15 cellular contexts compared by ENCODE assay signal in the genomic region with DNA sequence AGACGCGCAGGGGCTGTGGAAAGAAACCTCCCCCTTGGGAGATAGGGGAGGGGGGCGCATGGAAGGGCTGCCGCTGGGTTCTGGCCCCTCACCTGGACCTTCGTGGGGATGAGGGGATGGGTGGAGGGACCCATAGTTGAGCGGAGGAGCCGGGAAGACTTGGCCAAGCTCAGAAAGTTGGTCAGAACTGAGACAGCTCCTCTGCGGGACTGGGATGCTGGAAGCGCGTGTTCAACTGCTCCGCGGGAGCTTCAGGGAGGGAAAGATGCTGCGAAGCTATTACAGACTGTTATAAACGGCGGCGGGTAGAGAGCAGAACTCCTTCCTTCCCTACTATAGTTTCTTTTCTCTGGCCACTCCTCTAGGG. TPM values are rescaled to one million over a fixed set of nuclear protein-coding genes. Genes with fewer than 3 reads are reported as not detected.
A peak's percentile ranks its signal among the peaks of the same experiment; 100 is the strongest.
DNase-seq lines count a peak whose midpoint lies in the region; ATAC-seq and TF ChIP-seq lines count a peak whose summit lies in the region.
"Had no signal": no experiment of that assay in that cellular context is flagged by ENCODE, and none has a peak within 500 bp of the region (broad histone marks: within the 10 kb centered on the region; RNA-seq: fewer than 3 reads in every experiment).

No MANE protein-coding gene starts in this region.

- POLR2A ChIA-PET in A673 (lab: Charles Lee; ENCODE audit: low non-redundant PET), result no interaction called here

- 1 to 4% methylated on average over 11 to 15 of the region's 16 CpGs for WGBS in mesodermal cell (ENCODE audit: insufficient coverage in 2 of 2), 2 experiments

- peak overlapping the region; percentile 78 for H3K4me3 Mint-ChIP-seq in GM23338
- no peak overlapping the region for H3K4me3 Mint-ChIP-seq in osteocyte (ENCODE audit: unreplicated experiment)

- H3K36me3 Mint-ChIP-seq in GM23338 (ENCODE audit: low read depth) (no peaks in the 10 kb centered on the region; the same call in 2 of the 3 replicates), osteocyte (ENCODE audit: unreplicated experiment) (no peaks in the 10 kb centered on the region)

- H3K9me3 Mint-ChIP-seq in GM23338 (no peaks in the 10 kb centered on the region), osteocyte (ENCODE audit: unreplicated experiment) (no peaks in the 10 kb centered on the region)

- DNase-seq in A673 (ENCODE audit: low spot score), result peak; percentile 14
- DNase-seq in GM23338 (ENCODE audit: low spot score), result peak; percentile 64
- DNase-seq in dorsolateral prefrontal cortex, result peak in 5 of 10 donors; percentile 10 to 56 (median 41)
- no peak for DNase-seq in T-helper 2 cell
- no peak for DNase-seq in osteocyte (ENCODE audit: extremely low spot score, unreplicated experiment)
- DNase-seq in NCI-H1048 (lab: John Stamatoyannopoulos, UW), result no peak
- DNase-seq: activated gamma-delta T cell treated with Interleukin-2 at 50 U/mL for 16 hours, DND-41, NCI-H1694 had no signal

- no peaks in the 10 kb centered on the region; the same call in 1 of the 2 replicates for H3F3A ChIP-seq in GM23338 (replicated peaks; ENCODE audit: low read depth)

- H3K9me2 ChIP-seq in GM23338 (ENCODE audit: insufficient read depth), result no peaks in the 10 kb centered on the region

- BruUV-seq in A673 (replicated peaks; lab: Mats Ljungman, UMichigan), result no TSS peak

- CTCF ChIA-PET in A673 (lab: Charles Lee), result no interaction called here

- intact Hi-C loops in A673 (cut with micrococcal nuclease; ENCODE audit: unreplicated experiment), result loop anchor here (5.0 kb wide), 1 partner anchor 63 kb away; no protein-coding TSS in a partner anchor
- intact Hi-C loops in dorsolateral prefrontal cortex (cut with DNase I), result no loop called here

- peak overlapping the region; percentile 98 for H2AFZ ChIP-seq in GM23338

- no peaks in the 10 kb centered on the region for H3K79me2 ChIP-seq in GM23338 (replicated peaks; ENCODE audit: insufficient read depth)

- H3K4me1 Mint-ChIP-seq in GM23338 (peaks cover 8% of the 10 kb centered on the region; the same call in 2 of the 3 replicates), osteocyte (ENCODE audit: unreplicated experiment) (no peaks in the 10 kb centered on the region)

- TF ChIP-seq CTCF in A673 (conservative IDR thresholded peaks at IDR 0.05; ENCODE audit: low read depth, low read length) (no peak), GM23338 (conservative IDR thresholded peaks at IDR 0.05; ENCODE audit: low read depth in 2 of 2) (no peak), dorsolateral prefrontal cortex (IDR thresholded peaks at IDR 0.05 in 54 of 56, conservative IDR thresholded peaks at IDR 0.05 in 2 of 56; ENCODE audit: low read depth in 1 of 56, partially characterized antibody in 56 of 56) (no peak), osteocyte (IDR thresholded peaks at IDR 0.05) (no peak)

- no peak overlapping the region for H3K27ac Mint-ChIP-seq in GM23338
- H3K27ac Mint-ChIP-seq in osteocyte (ENCODE audit: unreplicated experiment), result no peak overlapping the region

- H4K20me1 ChIP-seq in GM23338 (replicated peaks; ENCODE audit: insufficient read depth), result peaks cover 11% of the 10 kb centered on the region

- H3K27ac ChIP-seq in A673 (ENCODE audit: low read depth, low read length, poor library complexity, severe bottlenecking) (no peak overlapping the region), GM23338 (ENCODE audit: low read depth) (no peak overlapping the region), dorsolateral prefrontal cortex (peak overlapping the region in 17 of 59 donors; percentile 7 to 80 (median 38)), mesodermal cell (ENCODE audit: low read depth, low read length, severe bottlenecking) (no peak overlapping the region)
- H3K27ac ChIP-seq: breast epithelium, epithelial cell of prostate had no signal

- H3K9me3 ChIP-seq in A673 (ENCODE audit: low read depth, low read length, poor library complexity, severe bottlenecking), result no peaks in the 10 kb centered on the region
- no peaks in the 10 kb centered on the region for H3K9me3 ChIP-seq in mesodermal cell (ENCODE audit: control insufficient read depth, low read length)
- H3K9me3 ChIP-seq: breast epithelium had no signal

- no peaks in the 10 kb centered on the region for H3K4me1 ChIP-seq in A673 (ENCODE audit: insufficient read depth, low read length, poor library complexity, severe bottlenecking)
- H3K4me1 ChIP-seq in GM23338 (ENCODE audit: insufficient read depth), result peaks cover 18% of the 10 kb centered on the region
- H3K4me1 ChIP-seq in mesodermal cell (ENCODE audit: control insufficient read depth, insufficient read depth, low read length, poor library complexity, severe bottlenecking), result peaks cover 5% of the 10 kb centered on the region
- H3K4me1 ChIP-seq: breast epithelium had no signal

- H3K27me3 ChIP-seq in A673 (replicated peaks; ENCODE audit: insufficient read depth, low read depth, low read length, poor library complexity) (no peaks in the 10 kb centered on the region), GM23338 (ENCODE audit: insufficient read depth) (peaks cover 59% of the 10 kb centered on the region), dorsolateral prefrontal cortex (peaks cover 0 to 33% (median 13%) of the 10 kb centered on the region in 45 donors)

- ATAC-seq in GM23338 (peak; percentile 49), GM21367 (IDR thresholded peaks at IDR 0.05; ENCODE audit: unreplicated experiment) (no peak)

- peaks cover 45% of the 10 kb centered on the region for H3K27me3 Mint-ChIP-seq in GM23338 (ENCODE audit: insufficient read depth, low read depth, poor library complexity)
- peaks cover 26% of the 10 kb centered on the region for H3K27me3 Mint-ChIP-seq in osteocyte (ENCODE audit: unreplicated experiment)

- H3K4me3 ChIP-seq in A673 (ENCODE audit: low read depth, low read length, poor library complexity, severe bottlenecking) (peak overlapping the region; percentile 60), GM23338 (peak overlapping the region; percentile 96), dorsolateral prefrontal cortex (peak overlapping the region; percentile 7 to 71 (median 52)), mesodermal cell (ENCODE audit: extremely low read depth, insufficient read depth, low read length, poor library complexity, severe bottlenecking) (peak overlapping the region; percentile 33)

- H3K4me2 ChIP-seq in GM23338, result peak overlapping the region; percentile 100

- no peaks in the 10 kb centered on the region for H3K36me3 ChIP-seq in A673 (ENCODE audit: insufficient read depth, low read length, poor library complexity, severe bottlenecking)
- H3K36me3 ChIP-seq in GM23338 (ENCODE audit: insufficient read depth), result no peaks in the 10 kb centered on the region
- H3K36me3 ChIP-seq in mesodermal cell (ENCODE audit: control insufficient read depth, insufficient read depth, low read length), result no peaks in the 10 kb centered on the region
- H3K36me3 ChIP-seq: breast epithelium had no signal

TF ChIP-seq in GM23338, 12 proteins besides CTCF, POLR2A, EP300 and RAD21:
- peak; percentile 45 for TF ChIP-seq EZH2phosphoT487 (IDR thresholded peaks at IDR 0.05; ENCODE audit: unreplicated experiment)
- no peak for TF ChIP-seq ZNF114 (CRISPR knock-in tag; IDR thresholded peaks at IDR 0.05)

RNA-seq across cellular contexts. Expression of a gene that starts 0.9 kb away (rescaled TPM):
- 14.7 and 17.6 TPM in 2 replicates for total RNA-seq in A673 (2021)
- 0.38 and 2.6 TPM in 2 replicates for total RNA-seq in GM23338 (2014; rRNA removed; shearing (Covaris generic))
- 0.55 and 1.0 TPM in 2 replicates for polyA plus RNA-seq in GM23338 (2016; fragmentation: Nextera tagmentation; extraction: Ambion mirVana)
- 100 to 1,000 TPM in 54 of 120 experiments, 10 to 100 TPM in 66; 30.1 to 181 (median 96.4) TPM for total RNA-seq in dorsolateral prefrontal cortex
- 0.74 TPM for polyA plus RNA-seq in mesodermal cell (2013, experiment 1 of 2)
- 1.8 TPM for polyA plus RNA-seq in mesodermal cell (2013, experiment 2 of 2)
- not detected in 2 replicates for total RNA-seq in osteocyte
- total RNA-seq: breast epithelium had no signal
- polyA plus RNA-seq: AG04450, urinary bladder had no signal

Comparison
In these comparisons a context has a peak if more than half of its experiments do, and no peak if none do; other contexts are left out.
1. DNase-seq: peak in A673 (single experiment) and GM23338 (single experiment); none in T-helper 2 cell (0 of 5), osteocyte (single experiment) and NCI-H1048 (single experiment).
2. H3K4me3 ChIP-seq: peak in every context shown above with its lines; median percentile 96 in GM23338; 60 in A673; 52 in dorsolateral prefrontal cortex; 33 in mesodermal cell.